ENCODE assay signal across 8 cellular contexts in genomic region chr16:14284930-14285541, GRCh38.
DNase-seq lines count a peak whose midpoint lies in the region; ATAC-seq, FAIRE-seq and TF ChIP-seq lines count a peak whose summit lies in the region.

No MANE protein-coding gene starts in this region.

- in situ Hi-C loops in ACHN (cut with HindIII; ENCODE audit: low pct_ligation_motif_present, low pct_unique_long_range_greater_than_20kb, low sequenced_read_pairs): no loop called here

- H3K36me3 Mint-ChIP-seq in activated CD4-positive, alpha-beta memory T cell treated with anti-CD3 and anti-CD28 coated beads for 36 hours: peaks cover 3% of the 10 kb centered on the region

- H3K4me3 Mint-ChIP-seq in activated CD4-positive, alpha-beta memory T cell treated with anti-CD3 and anti-CD28 coated beads for 36 hours: peak overlapping the region; percentile 85

- peak; percentile 21 for ATAC-seq in HG02623 (IDR thresholded peaks at IDR 0.05; ENCODE audit: unreplicated experiment)
- ATAC-seq in Right ventricle myocardium superior (ENCODE audit: poor library complexity): peak; percentile 71

- TF ChIP-seq CTCF in GM12865 (IDR thresholded peaks at IDR 0.05; ENCODE audit: insufficient read depth, low read depth, low read length, missing control alignments): peak; percentile 35

- CTCF ChIA-PET in activated CD4-positive, alpha-beta memory T cell treated with anti-CD3 and anti-CD28 coated beads for 36 hours (lab: Charles Lee): interaction anchor here (1.1 to 2.3 kb wide), 6 partner anchors 10 to 366 kb away, joined by 3 to 22 read pairs (median 7); partner anchors contain the start of gene ERCC4

- peak overlapping the region; percentile 88 for H3K4me3 ChIP-seq in GM12865 (ENCODE audit: low read depth, low read length)

- intact Hi-C loops in activated CD4-positive, alpha-beta memory T cell treated with anti-CD3 and anti-CD28 coated beads for 36 hours (cut with micrococcal nuclease): loop anchor here (1.0 to 5.0 kb wide), 2 partner anchors 347 to 365 kb away; partner anchors contain the start of genes BFAR, ERCC4 and PARN
- intact Hi-C loops in Right ventricle myocardium superior (cut with DNase I) (loop anchor here (10.0 kb wide), 1 partner anchor 360 kb away; the partner anchor contains the start of gene ERCC4), posterior vena cava (cut with DNase I) (no loop called here)

- H3K27me3 Mint-ChIP-seq in activated CD4-positive, alpha-beta memory T cell treated with anti-CD3 and anti-CD28 coated beads for 36 hours: no peaks in the 10 kb centered on the region

- H3K27ac Mint-ChIP-seq in activated CD4-positive, alpha-beta memory T cell treated with anti-CD3 and anti-CD28 coated beads for 36 hours: peak overlapping the region; percentile 77

- POLR2A ChIA-PET in activated CD4-positive, alpha-beta memory T cell treated with anti-CD3 and anti-CD28 coated beads for 36 hours (lab: Charles Lee): no interaction called here

- no peak for FAIRE-seq in frontal cortex (lab: Jason Lieb, UNC)

- peaks cover 18% of the 10 kb centered on the region for H3K9me3 Mint-ChIP-seq in activated CD4-positive, alpha-beta memory T cell treated with anti-CD3 and anti-CD28 coated beads for 36 hours

- DNase-seq in ACHN (peak; percentile 75), GM12865 (ENCODE audit: low read depth) (peak; percentile 87), MV-4-11 (lab: John Stamatoyannopoulos, UW) (peak; percentile 66), Right ventricle myocardium superior (no peak), posterior vena cava (ENCODE audit: low spot score) (peak; percentile 87), frontal cortex (ENCODE audit: low spot score in 2 of 2) (no peak)
- no peak for DNase-seq in activated CD4-positive, alpha-beta memory T cell treated with anti-CD3 and anti-CD28 coated beads for 36 hours

- peaks cover 13% of the 10 kb centered on the region for H3K4me1 Mint-ChIP-seq in activated CD4-positive, alpha-beta memory T cell treated with anti-CD3 and anti-CD28 coated beads for 36 hours (ENCODE audit: low read depth)

Comparison
In these comparisons a context has a peak if more than half of its experiments do, and no peak if none do; other contexts are left out.
1. DNase-seq: peak in ACHN (single experiment), GM12865 (single experiment), MV-4-11 (single experiment) and posterior vena cava (single experiment); none in activated CD4-positive, alpha-beta memory T cell treated with anti-CD3 and anti-CD28 coated beads for 36 hours (single experiment), Right ventricle myocardium superior (single experiment) and frontal cortex (0 of 2).
2. intact Hi-C loops: an anchor here in activated CD4-positive, alpha-beta memory T cell treated with anti-CD3 and anti-CD28 coated beads for 36 hours (1.0 to 5.0 kb wide) and Right ventricle myocardium superior (10.0 kb wide); none called in posterior vena cava.